In the genomic region with DNA sequence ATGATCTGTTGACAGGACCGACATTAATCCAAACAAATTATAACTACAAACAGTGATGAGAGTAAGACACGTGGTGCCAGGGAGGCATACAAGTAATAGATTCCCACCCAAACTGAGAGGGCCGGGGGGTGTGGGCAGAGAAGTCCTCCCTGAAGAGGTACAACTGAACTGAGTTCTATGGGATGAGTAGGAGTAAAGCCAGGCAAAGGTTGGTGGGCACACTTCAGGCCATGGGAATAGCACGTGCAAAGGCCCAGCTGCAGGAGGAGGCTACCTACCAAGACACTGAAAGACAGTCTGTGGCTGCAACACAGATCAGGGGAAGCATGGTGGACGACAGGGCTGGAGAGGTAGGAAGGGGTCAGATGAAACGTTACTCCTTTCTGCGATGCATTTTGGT, we compare ENCODE assay signal across 21 cellular contexts. TPM values are rescaled to one million over a fixed set of nuclear protein-coding genes. Genes with fewer than 3 reads are reported as not detected.
"Had no signal": no experiment of that assay in that cellular context is flagged by ENCODE, and none has a peak within 500 bp of the region (broad histone marks: within the 10 kb centered on the region; RNA-seq: fewer than 3 reads in every experiment).

No MANE protein-coding gene starts in this region.

- ATAC-seq: activated CD8-positive, alpha-beta memory T cell treated with anti-CD3 and anti-CD28 coated beads, Interleukin-2, amount 10 ng/mL, durations not matched to agents 7 days and 5 days; activated CD8-positive, alpha-beta T cell treated with anti-CD3 and anti-CD28 coated beads, Interleukin-2, amount 10 ng/mL, durations not matched to agents 7 days and 5 days; activated naive CD4-positive, alpha-beta T cell treated with anti-CD3 and anti-CD28 coated beads, Interleukin-2, amount 50 U/mL, for 72 hours; naive thymus-derived CD8-positive, alpha-beta T cell had no signal

- H3K4me1 ChIP-seq: parathyroid adenoma, tibial nerve had no signal

- H3K27ac Mint-ChIP-seq: activated B cell treated with CpG ODN at 0.5 μM for 24 hours; activated CD8-positive, alpha-beta memory T cell treated with anti-CD3 and anti-CD28 coated beads, Interleukin-2, amount 10 ng/mL, durations not matched to agents 7 days and 5 days; activated CD8-positive, alpha-beta T cell treated with anti-CD3 and anti-CD28 coated beads, Interleukin-2, amount 10 ng/mL, durations not matched to agents 7 days and 5 days; activated T-helper 2 cell treated with anti-CD3 and anti-CD28 coated beads, Interferon-gamma antibody, Interleukin-2, Interleukin-4, amounts not matched to agents 10 μg/mL and 5 μg/mL and 100 μg/mL, durations not matched to agents 14 hours and 24 hours and 36 hours; immature natural killer cell; mesothelial cell of epicardium had no signal

- H3K27me3 Mint-ChIP-seq: activated CD8-positive, alpha-beta memory T cell treated with anti-CD3 and anti-CD28 coated beads, Interleukin-2, amount 10 ng/mL, durations not matched to agents 7 days and 5 days had no signal

- H3K9me3 Mint-ChIP-seq: activated B cell treated with CpG ODN at 0.5 μM for 24 hours; activated T-helper 2 cell treated with anti-CD3 and anti-CD28 coated beads, Interferon-gamma antibody, Interleukin-2, Interleukin-4, amounts not matched to agents 10 μg/mL and 5 μg/mL and 100 μg/mL, durations not matched to agents 14 hours and 24 hours and 36 hours; immature natural killer cell had no signal

- H3K36me3 Mint-ChIP-seq: activated CD8-positive, alpha-beta memory T cell treated with anti-CD3 and anti-CD28 coated beads, Interleukin-2, amount 10 ng/mL, durations not matched to agents 7 days and 5 days; activated naive CD4-positive, alpha-beta T cell treated with anti-CD3 and anti-CD28 coated beads, Interleukin-2, amount 50 U/mL, for 72 hours; immature natural killer cell; mesothelial cell of epicardium had no signal

- H3K4me1 Mint-ChIP-seq: activated CD8-positive, alpha-beta memory T cell treated with anti-CD3 and anti-CD28 coated beads, Interleukin-2, amount 10 ng/mL, durations not matched to agents 7 days and 5 days; mesothelial cell of epicardium had no signal

- H3K27me3 ChIP-seq: right atrium auricular region, tibial nerve, vagina had no signal

- H3K4me3 ChIP-seq: right atrium auricular region, tibial nerve, vagina had no signal

- H3K36me3 ChIP-seq: right atrium auricular region, tibial nerve, vagina had no signal

- DNase-seq: activated B cell treated with CpG ODN at 0.5 μM for 24 hours; activated CD4-positive, alpha-beta T cell treated with anti-CD3 and anti-CD28 coated beads, Interleukin-2, amount 50 U/mL, for 1 hour; activated CD8-positive, alpha-beta memory T cell treated with anti-CD3 and anti-CD28 coated beads, Interleukin-2, amount 10 ng/mL, durations not matched to agents 7 days and 5 days; activated CD8-positive, alpha-beta T cell treated with anti-CD3 and anti-CD28 coated beads, Interleukin-2, amount 10 ng/mL, durations not matched to agents 7 days and 5 days; activated T-cell treated with anti-CD3 and anti-CD28 coated beads, Interleukin-2, amount 50 U/mL, for 48 hours; anterior cingulate cortex; effector memory CD4-positive, alpha-beta T cell; head of caudate nucleus; hypothalamus; immature natural killer cell; naive thymus-derived CD8-positive, alpha-beta T cell; occipital lobe; stimulated activated naive CD4-positive, alpha-beta T cell had no signal

- H3K4me3 Mint-ChIP-seq: activated B cell treated with CpG ODN at 0.5 μM for 24 hours; activated CD8-positive, alpha-beta memory T cell treated with anti-CD3 and anti-CD28 coated beads, Interleukin-2, amount 10 ng/mL, durations not matched to agents 7 days and 5 days; activated CD8-positive, alpha-beta T cell treated with anti-CD3 and anti-CD28 coated beads, Interleukin-2, amount 10 ng/mL, durations not matched to agents 7 days and 5 days; immature natural killer cell; mesothelial cell of epicardium; neural crest cell had no signal

- H3K9me3 ChIP-seq: right atrium auricular region, tibial nerve, vagina had no signal

- H3K27ac ChIP-seq: parathyroid adenoma, tibial nerve, vagina had no signal

RNA-seq across cellular contexts. Expression of a gene that starts 22.0 kb away (rescaled TPM):
- total RNA-seq: activated B cell treated with CpG ODN at 0.5 μM for 24 hours; activated CD8-positive, alpha-beta T cell treated with anti-CD3 and anti-CD28 coated beads, Interleukin-2, amount 10 ng/mL, durations not matched to agents 7 days and 5 days; activated T-helper 2 cell treated with anti-CD3 and anti-CD28 coated beads, Interferon-gamma antibody, Interleukin-2, Interleukin-4, amounts not matched to agents 10 μg/mL and 5 μg/mL and 100 μg/mL, durations not matched to agents 14 hours and 24 hours and 36 hours had no signal
- polyA plus RNA-seq: naive thymus-derived CD8-positive, alpha-beta T cell had no signal
